In genomic region chr6:116278853-116279231, GRCh38 we compare ENCODE assay signal across 8 cellular contexts. TPM values are rescaled to one million over a fixed set of nuclear protein-coding genes. Genes with fewer than 3 reads are reported as not detected.
DNase-seq lines count a peak whose midpoint lies in the region; ATAC-seq and TF ChIP-seq lines count a peak whose summit lies in the region.

No MANE protein-coding gene starts in this region.

- H3K27ac ChIP-seq in right cardiac atrium (ENCODE audit: low read length) = peak overlapping the region; percentile 97

- no peak for TF ChIP-seq CTCF in GM13976 (IDR thresholded peaks at IDR 0.05; ENCODE audit: borderline replicate concordance, control extremely low read depth, extremely low read depth, insufficient read depth, missing control alignments)

- peak; percentile 4 for ATAC-seq in HG03097 (IDR thresholded peaks at IDR 0.05; ENCODE audit: low FRiP score, unreplicated experiment)
- ATAC-seq in right cardiac atrium = peak; percentile 58 to 69

- peak overlapping the region; percentile 97 for H3K4me3 ChIP-seq in right cardiac atrium (ENCODE audit: low read length)
- H3K4me3 ChIP-seq in skeletal muscle cell (ENCODE audit: low read depth, low read length) = peak overlapping the region; percentile 93

- WGBS in right cardiac atrium = 10% methylated on average over 12 of the region's 12 CpGs

- no peaks in the 10 kb centered on the region for H3K27me3 ChIP-seq in right cardiac atrium (ENCODE audit: control insufficient read depth, insufficient read depth)

- no peaks in the 10 kb centered on the region for H3K9me3 ChIP-seq in right cardiac atrium (ENCODE audit: control insufficient read depth, low read length)

- no peaks in the 10 kb centered on the region for H3K4me1 ChIP-seq in right cardiac atrium (ENCODE audit: control insufficient read depth, insufficient read depth, low read length)

- in situ Hi-C loops in GM13976 (cut with MboI; ENCODE audit: low sequenced_read_pairs, unreplicated experiment) = loop anchor here (25.0 kb wide), 1 partner anchor 158 kb away; no protein-coding TSS in a partner anchor

- peak; percentile 28 for DNase-seq in COLO668 (lab: John Stamatoyannopoulos, UW; ENCODE audit: unreplicated experiment)
- DNase-seq in activated naive CD4-positive, alpha-beta T cell treated with anti-CD3 and anti-CD28 coated beads, Interleukin-2, amount 50 U/mL, for 16 hours = peak; percentile 19
- peak; percentile 73 to 89 (median 85) for DNase-seq in right cardiac atrium
- no peak for DNase-seq in skeletal muscle cell (ENCODE audit: low read depth)
- DNase-seq in superior temporal gyrus (ENCODE audit: extremely low spot score) = no peak
- no peak for DNase-seq in SK-N-DZ (ENCODE audit: low spot score)
- no peak for DNase-seq in GM13976 (ENCODE audit: low spot score)

- intact Hi-C loops in right cardiac atrium (cut with DNase I) = loop anchor here in 2 of 4 donors (10.0 kb wide), 1 partner anchor 286 kb away; no protein-coding TSS in a partner anchor

RNA-seq across cellular contexts. Expression of gene TSPYL1, which starts 0.9 kb away (rescaled TPM):
- 10 to 100 TPM; 90.2 to 98.2 (median 96.3) TPM for total RNA-seq in right cardiac atrium
- polyA plus RNA-seq in right cardiac atrium = 34.9 TPM
- 36.5 and 41.0 TPM in 2 replicates for polyA plus RNA-seq in SK-N-DZ (2014; cell fraction: cytosol; rRNA removed)
- 13.4 and 15.2 TPM in 2 replicates for polyA plus RNA-seq in SK-N-DZ (2014; cell fraction: nucleus; rRNA removed)

RNA-seq across cellular contexts. Expression of gene TSPYL4, which starts 25.0 kb away (rescaled TPM):
- 10 to 100 TPM; 38.6 to 43.6 (median 41.9) TPM for total RNA-seq in right cardiac atrium
- polyA plus RNA-seq in right cardiac atrium = 21.4 TPM
- polyA plus RNA-seq in SK-N-DZ (2014; cell fraction: cytosol; rRNA removed) = 44.3 and 49.9 TPM in 2 replicates
- polyA plus RNA-seq in SK-N-DZ (2014; cell fraction: nucleus; rRNA removed) = 28.0 and 34.0 TPM in 2 replicates

Comparison
In these comparisons a context has a peak if more than half of its experiments do, and no peak if none do; other contexts are left out.
1. DNase-seq: peak in COLO668 (single experiment), activated naive CD4-positive, alpha-beta T cell treated with anti-CD3 and anti-CD28 coated beads, Interleukin-2, amount 50 U/mL, for 16 hours (single experiment) and right cardiac atrium (3 of 3); none in skeletal muscle cell (single experiment), superior temporal gyrus (single experiment), SK-N-DZ (single experiment) and GM13976 (single experiment).